Comparison of ENCODE assay signal across 25 cellular contexts in genomic region chr10:106712988-106713387, GRCh38.
A peak's percentile ranks its signal among the peaks of the same experiment; 100 is the strongest.
DNase-seq lines count a peak whose midpoint lies in the region; ATAC-seq and TF ChIP-seq lines count a peak whose summit lies in the region.
"Had no signal": no experiment of that assay in that cellular context is flagged by ENCODE, and none has a peak within 500 bp of the region (broad histone marks: within the 10 kb centered on the region; RNA-seq: fewer than 3 reads in every experiment).

No MANE protein-coding gene starts in this region.

- no peak for TF ChIP-seq CTCF in gastrocnemius medialis (IDR thresholded peaks at IDR 0.05 in 4 of 5, conservative IDR thresholded peaks at IDR 0.05 in 1 of 5)

- H3K4me3 ChIP-seq in gastrocnemius medialis, result no peak overlapping the region

- H3K27ac ChIP-seq in gastrocnemius medialis, result no peak overlapping the region
- H3K27ac ChIP-seq: C4-2B, KMS-11 had no signal

- in situ Hi-C loops in gastrocnemius medialis (cut with MboI; ENCODE audit: low sequenced_read_pairs in 4 of 4), result no loop called here

- intact Hi-C loops in gastrocnemius medialis (cut with DNase I; ENCODE audit: low total_unique reads), result no loop called here

- no peak for TF ChIP-seq POLR2A in gastrocnemius medialis (IDR thresholded peaks at IDR 0.05)

- H3K4me1 ChIP-seq in gastrocnemius medialis, result no peaks in the 10 kb centered on the region

- no peaks in the 10 kb centered on the region for H3K9me3 ChIP-seq in gastrocnemius medialis

- DNase-seq in gastrocnemius medialis (no peak), Kasumi-1 (lab: John Stamatoyannopoulos, UW) (no peak), SHP77 treated with DMSO at 0.1 percent for 48 hours (lab: John Stamatoyannopoulos, UW) (no peak)
- DNase-seq: CD8-positive, alpha-beta memory T cell; DMS 273 treated with DMSO at 0.1 percent for 48 hours; DMS79; EL; GDM1; NCI-H1092; NCI-H1417 treated with DMSO at 0.1 percent for 48 hours; NCI-H187; NCI-H2081 treated with DMSO at 0.1 percent for 48 hours; NCI-H2171; NCI-H226; NCI-H510A; NCI-H69; Right ventricle myocardium superior; RPMI8226; T-cell had no signal

- H3K36me3 ChIP-seq in gastrocnemius medialis, result no peaks in the 10 kb centered on the region

- H3K27me3 ChIP-seq in gastrocnemius medialis, result no peaks in the 10 kb centered on the region

- ATAC-seq in GM18868 (IDR thresholded peaks at IDR 0.05; ENCODE audit: unreplicated experiment), result peak; percentile 66
- peak; percentile 32 for ATAC-seq in GM19468 (IDR thresholded peaks at IDR 0.05; ENCODE audit: extremely low read depth, unreplicated experiment)
- ATAC-seq in HG03520 (IDR thresholded peaks at IDR 0.05; ENCODE audit: unreplicated experiment), result peak; percentile 49
- no peak for ATAC-seq in gastrocnemius medialis
- no peak for ATAC-seq in GM21786 (IDR thresholded peaks at IDR 0.05; ENCODE audit: unreplicated experiment)
- ATAC-seq: T-cell had no signal

Comparison
In these comparisons a context has a peak if more than half of its experiments do, and no peak if none do; other contexts are left out.
1. ATAC-seq: peak in GM18868 (single experiment), GM19468 (single experiment) and HG03520 (single experiment); none in gastrocnemius medialis (0 of 2) and GM21786 (single experiment).